In the genomic region with DNA sequence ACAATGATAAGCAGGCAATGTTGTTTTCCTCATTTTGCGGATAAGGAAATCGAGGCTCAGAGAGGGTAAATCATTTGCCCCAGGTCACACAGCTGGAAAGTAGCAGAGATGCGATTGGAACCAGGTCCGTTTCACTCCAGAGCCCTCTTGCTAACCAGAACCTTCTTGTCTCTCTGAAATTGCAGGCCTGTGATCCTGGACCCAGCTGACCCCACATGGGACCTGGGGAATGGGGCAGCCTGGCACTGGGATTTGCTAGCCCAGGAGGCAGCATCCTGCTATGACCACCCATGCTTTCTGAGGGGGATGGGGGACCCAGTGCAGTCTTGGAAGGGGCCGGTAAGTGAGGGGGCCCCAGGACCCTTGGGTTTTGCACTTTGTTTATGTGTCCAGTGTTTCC, we compare ENCODE assay signal across 27 cellular contexts. TPM values are rescaled to one million over a fixed set of nuclear protein-coding genes. Genes with fewer than 3 reads are reported as not detected.
"Had no signal": no experiment of that assay in that cellular context is flagged by ENCODE, and none has a peak within 500 bp of the region (broad histone marks: within the 10 kb centered on the region; RNA-seq: fewer than 3 reads in every experiment).

No MANE protein-coding gene starts in this region.

- H3K27me3 ChIP-seq: body of pancreas, esophagus squamous epithelium, gastroesophageal sphincter had no signal

- DNase-seq: activated B cell treated with CpG ODN at 0.5 μM for 24 hours; activated CD4-positive, alpha-beta T cell treated with anti-CD3 and anti-CD28 coated beads for 48 hours; activated CD4-positive, alpha-beta T cell treated with anti-CD3 and anti-CD28 coated beads, Interleukin-2, amount 50 U/mL, for 1 hour; activated CD4-positive, alpha-beta T cell treated with anti-CD3 and anti-CD28 coated beads, Interleukin-2, amount 50 U/mL, for 48 hours; activated CD8-positive, alpha-beta memory T cell treated with anti-CD3 and anti-CD28 coated beads for 24 hours; activated CD8-positive, alpha-beta T cell treated with anti-CD3 and anti-CD28 coated beads for 36 hours; activated effector memory CD4-positive, alpha-beta T cell treated with Interleukin-2 at 50 U/mL for 16 hours; activated gamma-delta T cell treated with Interleukin-2 at 50 U/mL for 16 hours; activated naive CD4-positive, alpha-beta T cell treated with anti-CD3 and anti-CD28 coated beads, Interleukin-2, amount 50 U/mL, for 16 hours; activated naive CD4-positive, alpha-beta T cell treated with Interleukin-2 at 50 U/mL for 16 hours; activated T-cell treated with anti-CD3 and anti-CD28 coated beads, Interleukin-2, amount 50 U/mL, for 4 hours; amniotic stem cell; anterior cingulate cortex; body of pancreas; caudate nucleus; effector CD8-positive, alpha-beta T cell; esophagus squamous epithelium; foreskin melanocyte; T-helper 1 cell; T-helper 17 cell; T1000; WERI-Rb-1 had no signal

- ATAC-seq: activated CD4-positive, CD25-positive, alpha-beta regulatory T cell treated with anti-CD3 and anti-CD28 coated beads, Interleukin-2, amount 50 U/mL, for 24 hours; activated CD8-positive, alpha-beta T cell treated with anti-CD3 and anti-CD28 coated beads for 36 hours; activated T-cell treated with anti-CD3 and anti-CD28 coated beads, Interleukin-2, amount 50 U/mL, for 4 hours; activated T-helper 17 cell treated with anti-CD3 and anti-CD28 coated beads, Interleukin-2, amount 50 U/mL, for 72 hours; body of pancreas; gastroesophageal sphincter; T-helper 17 cell had no signal

- H3K9me3 ChIP-seq: body of pancreas, esophagus squamous epithelium, gastroesophageal sphincter had no signal

- H3K27ac ChIP-seq: body of pancreas, esophagus squamous epithelium, gastroesophageal sphincter, WERI-Rb-1 had no signal

- FAIRE-seq: colon had no signal

- H3K4me3 ChIP-seq: body of pancreas, esophagus squamous epithelium, gastroesophageal sphincter had no signal

- H3K36me3 ChIP-seq: WERI-Rb-1 had no signal

- H3K4me1 ChIP-seq: body of pancreas, esophagus squamous epithelium, gastroesophageal sphincter had no signal

RNA-seq across cellular contexts. Expression of gene OAS1, which starts 41.0 kb away (rescaled TPM):
- total RNA-seq: chondrocyte had no signal
